1 cellular context compared by ENCODE assay signal in genomic region chr12:53575502-53576264, GRCh38.
TF ChIP-seq lines count a peak whose summit lies in the region.

No MANE protein-coding gene starts in this region.

TF ChIP-seq in K562, 482 proteins besides CTCF, POLR2A, EP300 and RAD21 (continued from another document):
- TF ChIP-seq GMEB1 (CRISPR knock-in tag; IDR thresholded peaks at IDR 0.05) (no peak), SPI1 (IDR thresholded peaks at IDR 0.05; ENCODE audit: borderline replicate concordance, low read depth, low read length) (0 out of 2 replicates have a peak, but pooled peaks have one; percentile 3), NFE2 (IDR thresholded peaks at IDR 0.05; ENCODE audit: low read depth) (peak; percentile 87), ZNF347 (CRISPR knock-in tag; IDR thresholded peaks at IDR 0.05; ENCODE audit: low read depth) (no peak), NUFIP1 (IDR thresholded peaks at IDR 0.05; ENCODE audit: partially characterized antibody) (no peak)
